Comparison of ENCODE assay signal across 12 cellular contexts in the genomic region with DNA sequence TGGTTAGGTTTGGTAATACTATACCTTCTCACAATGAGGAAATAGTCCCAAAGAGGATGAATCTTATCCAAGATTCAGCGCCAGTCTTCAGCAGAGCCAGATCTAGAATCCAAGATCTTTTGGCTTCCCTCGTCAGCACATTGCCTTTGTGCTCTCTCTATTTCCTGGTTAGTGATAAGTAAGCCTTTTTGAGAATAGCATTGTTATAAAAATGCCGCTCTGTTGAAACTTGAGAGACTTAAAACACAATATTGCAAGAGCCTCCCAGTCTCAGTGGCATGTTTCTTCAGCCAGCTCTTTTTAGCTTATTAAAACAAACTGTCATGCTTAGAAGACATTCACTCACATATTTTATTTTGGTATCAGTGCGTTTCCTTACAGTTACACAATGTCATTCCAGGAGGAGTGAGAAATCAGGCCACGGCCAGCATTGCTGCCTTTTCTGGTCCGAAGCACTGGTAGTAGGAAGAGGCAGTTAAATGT.
DNase-seq lines count a peak whose midpoint lies in the region; ATAC-seq and TF ChIP-seq lines count a peak whose summit lies in the region.
"Had no signal": no experiment of that assay in that cellular context is flagged by ENCODE, and none has a peak within 500 bp of the region (broad histone marks: within the 10 kb centered on the region; RNA-seq: fewer than 3 reads in every experiment).

No MANE protein-coding gene starts in this region.

- no peak overlapping the region for H3K4me3 Mint-ChIP-seq in activated T-helper 1 cell treated with anti-CD3 and anti-CD28 coated beads, Interleukin-12 subunit alpha, Interleukin-12 subunit beta, Interleukin-2, Interleukin-4 antibody, amounts not matched to agents 30 ng/mL and 10 ng/mL and 1 ng/mL, durations not matched to agents 14 hours and 24 hours and 36 hours
- H3K4me3 Mint-ChIP-seq: activated CD4-positive, alpha-beta T cell treated with anti-CD3 and anti-CD28 coated beads for 36 hours; GM23338 had no signal

- peaks cover 38% of the 10 kb centered on the region for H3K4me1 Mint-ChIP-seq in activated T-helper 1 cell treated with anti-CD3 and anti-CD28 coated beads, Interleukin-12 subunit alpha, Interleukin-12 subunit beta, Interleukin-2, Interleukin-4 antibody, amounts not matched to agents 30 ng/mL and 10 ng/mL and 1 ng/mL, durations not matched to agents 14 hours and 24 hours and 36 hours (ENCODE audit: low read depth)

- peak; percentile 57 to 78 for DNase-seq in SJSA1 (ENCODE audit: low read depth in 1 of 2, low spot score in 2 of 2)
- DNase-seq in mesendoderm: no peak
- DNase-seq in thoracic aorta (ENCODE audit: low spot score): peak; percentile 33
- no peak for DNase-seq in activated gamma-delta T cell (lab: John Stamatoyannopoulos, UW)
- no peak for DNase-seq in NCI-H1417 treated with DMSO at 0.1 percent for 48 hours (lab: John Stamatoyannopoulos, UW)
- no peak for DNase-seq in activated T-helper 1 cell treated with anti-CD3 and anti-CD28 coated beads, Interleukin-12 subunit alpha, Interleukin-12 subunit beta, Interleukin-2, Interleukin-4 antibody, amounts not matched to agents 30 ng/mL and 10 ng/mL and 1 ng/mL, durations not matched to agents 14 hours and 24 hours and 36 hours (ENCODE audit: low spot score)
- DNase-seq: activated CD4-positive, alpha-beta T cell treated with anti-CD3 and anti-CD28 coated beads for 36 hours; central memory CD4-positive, alpha-beta T cell; NCI-H524 had no signal

- no peak overlapping the region for H3K23ac ChIP-seq in mesendoderm (ENCODE audit: low read length)

- peaks cover 27% of the 10 kb centered on the region for H3K4me1 ChIP-seq in SJSA1 (replicated peaks)
- H3K4me1 ChIP-seq in esophagus (ENCODE audit: control insufficient read depth in 2 of 2, insufficient read depth in 2 of 2, low read length in 1 of 2): peaks cover 0 to 3% of the 10 kb centered on the region in 2 donors
- H3K4me1 ChIP-seq in mesendoderm (ENCODE audit: control insufficient read depth, low read depth, low read length): peaks cover 13% of the 10 kb centered on the region
- H3K4me1 ChIP-seq in thoracic aorta (ENCODE audit: control insufficient read depth in 1 of 2, low read depth in 2 of 2): peaks cover 48 to 76% of the 10 kb centered on the region in 2 donors

- no peak overlapping the region for H3K9ac ChIP-seq in mesendoderm (ENCODE audit: low read length)

- H3K9me3 ChIP-seq in SJSA1 (replicated peaks) (no peaks in the 10 kb centered on the region), esophagus (ENCODE audit: control insufficient read depth in 2 of 2, insufficient read depth in 1 of 2, low read depth in 1 of 2, low read length in 1 of 2) (no peaks in the 10 kb centered on the region), thoracic aorta (no peaks in the 10 kb centered on the region)

- peak overlapping the region; percentile 86 for H2BK15ac ChIP-seq in mesendoderm (replicated peaks; ENCODE audit: low read depth)

- WGBS in esophagus, 2 donors: 17 to 28% methylated on average over 6 of the region's 6 CpGs
- no CpG with 5 or more reads among the region's 6 CpGs for WGBS in mesendoderm (ENCODE audit: extremely low coverage, insufficient coverage, low lambda C conversion rate)

- no peaks in the 10 kb centered on the region for H3K27me3 Mint-ChIP-seq in activated T-helper 1 cell treated with anti-CD3 and anti-CD28 coated beads, Interleukin-12 subunit alpha, Interleukin-12 subunit beta, Interleukin-2, Interleukin-4 antibody, amounts not matched to agents 30 ng/mL and 10 ng/mL and 1 ng/mL, durations not matched to agents 14 hours and 24 hours and 36 hours (ENCODE audit: insufficient read depth)
- H3K27me3 Mint-ChIP-seq: activated CD4-positive, alpha-beta T cell treated with anti-CD3 and anti-CD28 coated beads for 36 hours had no signal

- ATAC-seq in thoracic aorta (ENCODE audit: insufficient number of reproducible peaks, low FRiP score, low read depth): peak; percentile 58
- ATAC-seq in HG02763 (IDR thresholded peaks at IDR 0.05; ENCODE audit: unreplicated experiment): no peak
- ATAC-seq: activated CD4-positive, alpha-beta T cell treated with anti-CD3 and anti-CD28 coated beads for 36 hours had no signal

- H2BK120ac ChIP-seq in mesendoderm (ENCODE audit: low read depth, low read length): no peak overlapping the region

- H3K4me2 ChIP-seq in mesendoderm (ENCODE audit: low read length): no peak overlapping the region

- no peak overlapping the region for H3K4ac ChIP-seq in mesendoderm (ENCODE audit: low read depth, low read length)

- H3K79me2 ChIP-seq in mesendoderm (ENCODE audit: control insufficient read depth, insufficient read depth, low read length): peaks cover 15% of the 10 kb centered on the region

- H3K4me3 ChIP-seq in SJSA1: no peak overlapping the region
- no peak overlapping the region for H3K4me3 ChIP-seq in esophagus (ENCODE audit: low read depth in 1 of 2, low read length in 2 of 2)
- no peak overlapping the region for H3K4me3 ChIP-seq in mesendoderm (ENCODE audit: low read length)
- peak overlapping the region; percentile 53 for H3K4me3 ChIP-seq in thoracic aorta
- H3K4me3 ChIP-seq: GM23338 had no signal

- H3K27me3 ChIP-seq in SJSA1 (replicated peaks): no peaks in the 10 kb centered on the region
- H3K27me3 ChIP-seq in esophagus (ENCODE audit: control insufficient read depth in 1 of 2, insufficient read depth in 2 of 2, low read length in 2 of 2): no peaks in the 10 kb centered on the region
- no peaks in the 10 kb centered on the region for H3K27me3 ChIP-seq in mesendoderm (ENCODE audit: insufficient read depth, low read length, poor library complexity)
- H3K27me3 ChIP-seq in thoracic aorta (replicated peaks; ENCODE audit: insufficient read depth): no peaks in the 10 kb centered on the region

- TF ChIP-seq CTCF in thoracic aorta (IDR thresholded peaks at IDR 0.05): no peak

- H3K9me3 Mint-ChIP-seq in activated T-helper 1 cell treated with anti-CD3 and anti-CD28 coated beads, Interleukin-12 subunit alpha, Interleukin-12 subunit beta, Interleukin-2, Interleukin-4 antibody, amounts not matched to agents 30 ng/mL and 10 ng/mL and 1 ng/mL, durations not matched to agents 14 hours and 24 hours and 36 hours: no peaks in the 10 kb centered on the region
- H3K9me3 Mint-ChIP-seq: GM23338 had no signal

- H2AK5ac ChIP-seq in mesendoderm (ENCODE audit: low read length): no peak overlapping the region

- H3K27ac ChIP-seq in SJSA1 (peak overlapping the region; percentile 59), esophagus (ENCODE audit: low read depth in 2 of 2, low read length in 1 of 2) (peak overlapping the region; percentile 74 to 86), mesendoderm (ENCODE audit: low read depth, low read length) (no peak overlapping the region), thoracic aorta (peak overlapping the region; percentile 49 to 69)

- H3K27ac Mint-ChIP-seq in activated T-helper 1 cell treated with anti-CD3 and anti-CD28 coated beads, Interleukin-12 subunit alpha, Interleukin-12 subunit beta, Interleukin-2, Interleukin-4 antibody, amounts not matched to agents 30 ng/mL and 10 ng/mL and 1 ng/mL, durations not matched to agents 14 hours and 24 hours and 36 hours: no peak overlapping the region
- H3K27ac Mint-ChIP-seq: activated CD4-positive, alpha-beta T cell treated with anti-CD3 and anti-CD28 coated beads for 36 hours; GM23338 had no signal

- H3K36me3 Mint-ChIP-seq in activated T-helper 1 cell treated with anti-CD3 and anti-CD28 coated beads, Interleukin-12 subunit alpha, Interleukin-12 subunit beta, Interleukin-2, Interleukin-4 antibody, amounts not matched to agents 30 ng/mL and 10 ng/mL and 1 ng/mL, durations not matched to agents 14 hours and 24 hours and 36 hours (ENCODE audit: low read depth): peaks cover 18% of the 10 kb centered on the region

- H3K36me3 ChIP-seq in SJSA1 (peaks cover 3% of the 10 kb centered on the region; the same call in 1 of the 2 replicates), esophagus (ENCODE audit: control insufficient read depth in 2 of 2, insufficient read depth in 2 of 2, low read length in 1 of 2) (no peaks in the 10 kb centered on the region), mesendoderm (ENCODE audit: control insufficient read depth, insufficient read depth, low read length) (no peaks in the 10 kb centered on the region), thoracic aorta (no peaks in the 10 kb centered on the region)

- H4K8ac ChIP-seq in mesendoderm (ENCODE audit: low read depth, low read length): no peak overlapping the region

- intact Hi-C loops in activated T-helper 1 cell treated with anti-CD3 and anti-CD28 coated beads, Interleukin-12 subunit alpha, Interleukin-12 subunit beta, Interleukin-2, Interleukin-4 antibody, amounts not matched to agents 30 ng/mL and 10 ng/mL and 1 ng/mL, durations not matched to agents 14 hours and 24 hours and 36 hours (cut with micrococcal nuclease): no loop called here

- H2BK5ac ChIP-seq in mesendoderm (ENCODE audit: low read length): no peak overlapping the region

- no peak overlapping the region for H4K5ac ChIP-seq in mesendoderm (ENCODE audit: low read length)

- no peak overlapping the region for H3K18ac ChIP-seq in mesendoderm (ENCODE audit: low read length)

- H3K79me1 ChIP-seq in mesendoderm (ENCODE audit: low read length): peaks cover 10% of the 10 kb centered on the region

- H3K56ac ChIP-seq in mesendoderm (ENCODE audit: low read length): no peak overlapping the region

Comparison
In these comparisons a context has a peak if more than half of its experiments do, and no peak if none do; other contexts are left out.
1. DNase-seq: peak in SJSA1 (2 of 2) and thoracic aorta (single experiment); none in mesendoderm (single experiment), activated gamma-delta T cell (single experiment), NCI-H1417 treated with DMSO at 0.1 percent for 48 hours (single experiment) and activated T-helper 1 cell treated with anti-CD3 and anti-CD28 coated beads, Interleukin-12 subunit alpha, Interleukin-12 subunit beta, Interleukin-2, Interleukin-4 antibody, amounts not matched to agents 30 ng/mL and 10 ng/mL and 1 ng/mL, durations not matched to agents 14 hours and 24 hours and 36 hours (single experiment).